In the genomic region with DNA sequence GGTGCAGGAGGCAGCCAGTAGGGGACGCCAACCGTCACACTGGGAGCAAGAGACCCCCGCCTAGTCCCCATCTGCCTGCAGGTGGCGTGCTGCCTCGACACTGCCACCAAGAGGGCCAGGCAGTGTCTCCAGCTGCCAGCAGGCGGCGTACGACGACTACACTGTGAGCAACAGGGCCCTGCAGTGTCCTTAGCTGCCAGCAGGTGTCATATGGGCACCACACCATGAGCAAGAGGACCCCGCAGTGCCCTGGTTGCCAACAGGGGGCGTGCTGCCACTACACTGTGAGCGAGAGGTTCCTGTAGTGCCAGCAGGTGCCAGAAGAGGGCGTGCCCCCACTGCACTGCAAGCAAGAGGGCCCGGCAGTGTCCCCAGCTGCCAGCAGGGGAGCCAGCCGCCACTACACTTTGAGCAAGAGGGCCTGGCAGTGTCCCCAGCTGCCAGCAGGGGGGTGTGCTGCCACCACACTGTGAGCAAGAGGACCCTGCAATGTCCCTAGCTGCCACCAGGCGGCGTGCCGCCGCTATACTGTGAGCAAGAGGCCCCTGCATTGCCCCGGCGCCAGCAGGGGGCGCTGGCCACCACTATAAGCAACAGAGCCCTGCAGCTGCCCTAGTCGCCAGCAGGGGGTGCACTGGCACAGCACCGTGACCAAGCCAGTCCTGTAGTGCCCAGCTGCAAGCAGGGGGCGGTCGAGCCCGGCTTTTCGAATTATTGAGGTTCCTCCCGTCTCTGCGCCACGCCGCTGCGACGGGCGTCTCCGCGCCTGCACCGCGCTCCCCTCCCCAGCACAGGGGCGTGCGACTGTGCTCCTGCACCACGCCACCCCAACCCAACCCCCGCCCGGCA, we compare ENCODE assay signal across 8 cellular contexts. TPM values are rescaled to one million over a fixed set of nuclear protein-coding genes. Genes with fewer than 3 reads are reported as not detected.
DNase-seq lines count a peak whose midpoint lies in the region; ATAC-seq and TF ChIP-seq lines count a peak whose summit lies in the region.
"Not testable (repeated sequence)": the region's sequence is repeated elsewhere in the genome, so short reads cannot be mapped to it uniquely, and the experiment has no call there.

No MANE protein-coding gene starts in this region.

- H3K9me3 ChIP-seq in CD4-positive, CD25-positive, alpha-beta regulatory T cell (ENCODE audit: control insufficient read depth in 2 of 2, low read length in 2 of 2); left lung: not testable (repeated sequence)

- not testable (repeated sequence) for H3K4me1 ChIP-seq in CD4-positive, CD25-positive, alpha-beta regulatory T cell (ENCODE audit: control insufficient read depth, insufficient read depth, low read length, poor library complexity, severe bottlenecking); left lung

- not testable (repeated sequence) for H3K27ac Mint-ChIP-seq in CD4-positive, CD25-positive, alpha-beta regulatory T cell; activated CD4-positive, alpha-beta T cell treated with anti-CD3 and anti-CD28 coated beads for 36 hours

- peak; percentile 65 to 74 for TF ChIP-seq CTCF in left lung (IDR thresholded peaks at IDR 0.05)

- H3K4me1 Mint-ChIP-seq in CD4-positive, CD25-positive, alpha-beta regulatory T cell; activated CD4-positive, alpha-beta T cell treated with anti-CD3 and anti-CD28 coated beads for 36 hours: not testable (repeated sequence)

- CTCF ChIA-PET in activated CD4-positive, alpha-beta T cell treated with anti-CD3 and anti-CD28 coated beads for 36 hours (lab: Charles Lee) = interaction anchor here (0.6 to 2.2 kb wide), 9 partner anchors 11 to 305 kb away, joined by 3 to 24 read pairs (median 5); a partner anchor contains a TSS

- POLR2A ChIA-PET in activated CD4-positive, alpha-beta T cell treated with anti-CD3 and anti-CD28 coated beads for 36 hours (lab: Charles Lee) = not testable (repeated sequence)

- H3K27me3 ChIP-seq in CD4-positive, CD25-positive, alpha-beta regulatory T cell (ENCODE audit: control insufficient read depth, insufficient read depth, low read length); left lung: not testable (repeated sequence)

- not testable (repeated sequence) for H3K27ac ChIP-seq in CD4-positive, CD25-positive, alpha-beta regulatory T cell (ENCODE audit: insufficient read depth, low read length, poor library complexity, severe bottlenecking); caudate nucleus (ENCODE audit: low read depth, low read length); left lung

- H3K9me3 Mint-ChIP-seq in CD4-positive, CD25-positive, alpha-beta regulatory T cell; activated CD4-positive, alpha-beta T cell treated with anti-CD3 and anti-CD28 coated beads for 36 hours (ENCODE audit: low read depth): not testable (repeated sequence)

- peak; percentile 71 to 75 for ATAC-seq in CD4-positive, CD25-positive, alpha-beta regulatory T cell (ENCODE audit: low read depth in 2 of 2)
- peak; percentile 90 for ATAC-seq in GM19328 (IDR thresholded peaks at IDR 0.05; ENCODE audit: unreplicated experiment)
- ATAC-seq in HG03139 (IDR thresholded peaks at IDR 0.05; ENCODE audit: unreplicated experiment) = peak; percentile 92
- peak; percentile 88 for ATAC-seq in activated CD4-positive, alpha-beta T cell treated with anti-CD3 and anti-CD28 coated beads for 36 hours
- ATAC-seq in left lung = peak; percentile 86

- not testable (repeated sequence) for H3K36me3 ChIP-seq in CD4-positive, CD25-positive, alpha-beta regulatory T cell (ENCODE audit: control insufficient read depth, insufficient read depth, low read length); left lung

- not testable (repeated sequence) for H3K4me3 ChIP-seq in CD4-positive, CD25-positive, alpha-beta regulatory T cell (ENCODE audit: low read depth, low read length); left lung

- H3K4me3 Mint-ChIP-seq in CD4-positive, CD25-positive, alpha-beta regulatory T cell; activated CD4-positive, alpha-beta T cell treated with anti-CD3 and anti-CD28 coated beads for 36 hours: not testable (repeated sequence)

- DNase-seq in CD4-positive, CD25-positive, alpha-beta regulatory T cell = peak; percentile 57 to 87 (median 67)
- DNase-seq in NCI-H524 (lab: John Stamatoyannopoulos, UW) (peak; percentile 37 to 71), caudate nucleus (lab: John Stamatoyannopoulos, UW) (peak in 54 of 61 donors; percentile 14 to 90 (median 61)), left lung (peak; percentile 67 to 85)
- DNase-seq in activated CD4-positive, alpha-beta T cell treated with anti-CD3 and anti-CD28 coated beads for 36 hours = peak; percentile 98
- DNase-seq in stimulated activated CD4-positive, alpha-beta T cell treated with anti-CD3 and anti-CD28 coated beads, Interleukin-4, amount 100 ng/mL, for 4 hours = peak; percentile 53 to 67

- intact Hi-C loops in activated CD4-positive, alpha-beta T cell treated with anti-CD3 and anti-CD28 coated beads for 36 hours (cut with DNase I, micrococcal nuclease); left lung (cut with DNase I): not testable (repeated sequence)

- H3K27me3 Mint-ChIP-seq in CD4-positive, CD25-positive, alpha-beta regulatory T cell; activated CD4-positive, alpha-beta T cell treated with anti-CD3 and anti-CD28 coated beads for 36 hours: not testable (repeated sequence)

- H3K36me3 Mint-ChIP-seq in CD4-positive, CD25-positive, alpha-beta regulatory T cell; activated CD4-positive, alpha-beta T cell treated with anti-CD3 and anti-CD28 coated beads for 36 hours (ENCODE audit: low read depth): not testable (repeated sequence)

RNA-seq across cellular contexts. Expression of a gene that starts 30.3 kb away (rescaled TPM):
- total RNA-seq in CD4-positive, CD25-positive, alpha-beta regulatory T cell = 112 TPM
- polyA plus RNA-seq in CD4-positive, CD25-positive, alpha-beta regulatory T cell = 10 to 100 TPM; 51.1 to 84.1 (median 72.4) TPM
- 10 to 100 TPM; 32.7 to 37.8 TPM for total RNA-seq in activated CD4-positive, alpha-beta T cell treated with anti-CD3 and anti-CD28 coated beads for 36 hours
- 10 to 100 TPM; 31.6 to 32.6 TPM for total RNA-seq in left lung
